20 cellular contexts compared by ENCODE assay signal in the genomic region with DNA sequence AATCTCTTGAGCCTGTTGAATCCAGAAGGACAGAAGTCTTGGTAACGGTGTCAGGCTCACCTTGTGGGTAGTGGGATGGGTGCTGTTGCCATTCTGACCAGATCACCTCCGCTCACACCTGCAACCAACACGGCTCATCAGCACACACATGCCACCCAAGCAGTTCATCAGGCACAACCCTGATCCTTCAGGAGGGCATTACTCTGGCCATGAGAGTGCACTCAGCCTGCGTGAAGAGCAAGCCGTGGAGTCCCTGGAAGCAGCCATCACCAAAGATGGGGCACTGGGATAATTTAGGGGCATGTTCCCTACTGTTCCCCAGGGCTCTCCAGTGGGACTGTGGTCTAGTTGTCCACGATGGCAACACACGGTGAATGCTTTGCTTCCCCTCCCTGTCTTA.
DNase-seq lines count a peak whose midpoint lies in the region; ATAC-seq, FAIRE-seq and TF ChIP-seq lines count a peak whose summit lies in the region.
"Had no signal": no experiment of that assay in that cellular context is flagged by ENCODE, and none has a peak within 500 bp of the region (broad histone marks: within the 10 kb centered on the region; RNA-seq: fewer than 3 reads in every experiment).

No MANE protein-coding gene starts in this region.

- no peak for TF ChIP-seq CTCF in VCaP (conservative IDR thresholded peaks at IDR 0.05)
- no peak for TF ChIP-seq CTCF in endothelial cell of umbilical vein (IDR thresholded peaks at IDR 0.05; ENCODE audit: extremely low read depth in 1 of 2, insufficient read depth in 1 of 2, low read depth in 1 of 2, low read length in 2 of 2)
- TF ChIP-seq CTCF in neural progenitor cell (IDR thresholded peaks at IDR 0.05), result no peak

- H3K36me3 Mint-ChIP-seq in neural progenitor cell, result no peaks in the 10 kb centered on the region
- H3K36me3 Mint-ChIP-seq: CD4-positive, alpha-beta memory T cell had no signal

- no peaks in the 10 kb centered on the region for H3K9me1 ChIP-seq in endothelial cell of umbilical vein (replicated peaks; ENCODE audit: control insufficient read depth, extremely low read depth, insufficient read depth, low read length)

- H3K4me1 Mint-ChIP-seq in neural progenitor cell, result peaks cover 19% of the 10 kb centered on the region

- POLR2A ChIA-PET in endothelial cell of umbilical vein (lab: Charles Lee), result no interaction called here

- BruUV-seq in endothelial cell of umbilical vein (replicated peaks; lab: Mats Ljungman, UMichigan), result no TSS peak

- H2AFZ ChIP-seq in endothelial cell of umbilical vein (ENCODE audit: low read depth, low read length) (no peak overlapping the region), neural progenitor cell (replicated peaks) (no peak overlapping the region)

- H3K4me3 ChIP-seq in endothelial cell of umbilical vein (replicated peaks in 1 of 3; ENCODE audit: insufficient read depth in 1 of 3, low read depth in 1 of 3, low read length in 3 of 3) (no peak overlapping the region), neural progenitor cell (no peak overlapping the region)
- H3K4me3 ChIP-seq: GM23338 had no signal

- H3K27me3 ChIP-seq in endothelial cell of umbilical vein (ENCODE audit: control insufficient read depth in 2 of 2, insufficient read depth in 2 of 2, low read length in 2 of 2), result no peaks in the 10 kb centered on the region
- H3K27me3 ChIP-seq in neural progenitor cell, result no peaks in the 10 kb centered on the region

- no peaks in the 10 kb centered on the region for H3K36me3 ChIP-seq in endothelial cell of umbilical vein (ENCODE audit: control insufficient read depth in 2 of 2, extremely low read depth in 1 of 2, insufficient read depth in 2 of 2, low read length in 2 of 2)
- no peaks in the 10 kb centered on the region for H3K36me3 ChIP-seq in neural progenitor cell

- no peak overlapping the region for H3K9ac ChIP-seq in endothelial cell of umbilical vein (replicated peaks; ENCODE audit: extremely low read depth, insufficient read depth, low read length)
- no peak overlapping the region for H3K9ac ChIP-seq in neural progenitor cell

- no peak overlapping the region for H3K4me3 Mint-ChIP-seq in neural progenitor cell
- H3K4me3 Mint-ChIP-seq: CD4-positive, alpha-beta memory T cell; GM23338; HFFc6 had no signal

- H3K27ac Mint-ChIP-seq in neural progenitor cell, result peak overlapping the region; percentile 57
- H3K27ac Mint-ChIP-seq: GM23338, HFFc6 had no signal

- H3K79me2 ChIP-seq in endothelial cell of umbilical vein (ENCODE audit: control insufficient read depth, insufficient read depth, low read length), result no peaks in the 10 kb centered on the region
- H3K79me2 ChIP-seq in neural progenitor cell (ENCODE audit: low read depth), result no peaks in the 10 kb centered on the region

- H3K27ac ChIP-seq in VCaP, result peak overlapping the region; percentile 70; the same call in 1 of the 2 replicates
- H3K27ac ChIP-seq in endothelial cell of umbilical vein (ENCODE audit: insufficient read depth, low read depth, low read length), result no peak overlapping the region
- H3K27ac ChIP-seq in neural progenitor cell, result no peak overlapping the region
- H3K27ac ChIP-seq: C4-2B had no signal

- H3K4me1 ChIP-seq in endothelial cell of umbilical vein (ENCODE audit: control insufficient read depth, extremely low read depth, insufficient read depth, low read length) (peaks cover 8% of the 10 kb centered on the region), neural progenitor cell (no peaks in the 10 kb centered on the region)

- DNase-seq in endothelial cell of umbilical vein (ENCODE audit: low read depth, low spot score) (no peak), neural progenitor cell (ENCODE audit: low spot score) (no peak), pons (ENCODE audit: low spot score) (no peak)
- no peak for DNase-seq in stimulated activated naive CD4-positive, alpha-beta T cell treated with Interleukin-2 at 50 U/mL for 16 hours (lab: John Stamatoyannopoulos, UW)
- DNase-seq: ACHN; AML-193; Calu3; CD4-positive, alpha-beta memory T cell; DMS79 treated with DMSO at 0.1 percent for 48 hours; GF-D8; H7; HFFc6 had no signal

- TF ChIP-seq POLR2A in endothelial cell of umbilical vein (IDR thresholded peaks at IDR 0.05; ENCODE audit: low read depth, low read length), result no peak

- H3K9me3 ChIP-seq in endothelial cell of umbilical vein (replicated peaks; ENCODE audit: control insufficient read depth, insufficient read depth, low read length) (no peaks in the 10 kb centered on the region), neural progenitor cell (ENCODE audit: low read depth) (no peaks in the 10 kb centered on the region)

- peaks cover 14% of the 10 kb centered on the region for H3K27me3 Mint-ChIP-seq in neural progenitor cell (ENCODE audit: insufficient read depth, low read depth)

- ATAC-seq in HG02610 (IDR thresholded peaks at IDR 0.05; ENCODE audit: unreplicated experiment) (no peak), SK-N-SH treated with all-trans-retinoic acid at 6 μM for 48 hours (no peak)
- ATAC-seq: HCT116 had no signal

- no peaks in the 10 kb centered on the region for H3F3A ChIP-seq in neural progenitor cell (ENCODE audit: low read depth)

- intact Hi-C loops in endothelial cell of umbilical vein (cut with micrococcal nuclease), result no loop called here

- CTCF ChIA-PET in endothelial cell of umbilical vein (lab: Charles Lee), result interaction anchor here (1.0 kb wide), 1 partner anchor 62 kb away, joined by 3 read pairs; no protein-coding TSS in a partner anchor

- H4K20me1 ChIP-seq in endothelial cell of umbilical vein (replicated peaks; ENCODE audit: control insufficient read depth, extremely low read depth, insufficient read depth, low read length) (no peaks in the 10 kb centered on the region), neural progenitor cell (ENCODE audit: low read depth) (no peaks in the 10 kb centered on the region)

- no peak for FAIRE-seq in endothelial cell of umbilical vein (lab: Jason Lieb, UNC)
- FAIRE-seq: A204.1, HepG2 had no signal

- dilution Hi-C loops in endothelial cell of umbilical vein (cut with MboI; ENCODE audit: extremely low pct_ligation_motif_present, low sequenced_read_pairs), result no loop called here

- H3K4me2 ChIP-seq in endothelial cell of umbilical vein (ENCODE audit: insufficient read depth, low read length), result peak overlapping the region; percentile 56
- no peak overlapping the region for H3K4me2 ChIP-seq in neural progenitor cell
- H3K4me2 ChIP-seq: GM23338 had no signal

- peaks cover 2% of the 10 kb centered on the region for H3K9me3 Mint-ChIP-seq in neural progenitor cell

TF ChIP-seq in endothelial cell of umbilical vein, 7 proteins besides CTCF, POLR2A, EP300 and RAD21:
- TF ChIP-seq POLR2AphosphoS5 (IDR thresholded peaks at IDR 0.05; ENCODE audit: insufficient read depth, low read depth, low read length) (no peak), MAX (IDR thresholded peaks at IDR 0.05; ENCODE audit: insufficient read depth, insufficient read length) (no peak), GATA2 (IDR thresholded peaks at IDR 0.05; ENCODE audit: insufficient read depth, insufficient read length, low read depth, low read length) (no peak), FOS (IDR thresholded peaks at IDR 0.05; ENCODE audit: borderline replicate concordance, insufficient read depth, low read length) (no peak), JUN (IDR thresholded peaks at IDR 0.05; ENCODE audit: borderline replicate concordance, insufficient read depth, insufficient read length, low read depth) (no peak), EZH2 (IDR thresholded peaks at IDR 0.05; ENCODE audit: borderline replicate concordance, low read depth, low read length, severe bottlenecking) (no peak), MYC (IDR thresholded peaks at IDR 0.05; ENCODE audit: low read depth, low read length) (no peak)

TF ChIP-seq in SK-N-SH treated with all-trans-retinoic acid at 6 μM for 48 hours, 23 proteins besides CTCF, POLR2A, EP300 and RAD21 (continues in another document):
- TF ChIP-seq ZFP3 (CRISPR knock-in tag; IDR thresholded peaks at IDR 0.05) (no peak), ZFP30 (CRISPR knock-in tag; IDR thresholded peaks at IDR 0.05) (no peak), POU6F1 (CRISPR knock-in tag; IDR thresholded peaks at IDR 0.05; ENCODE audit: borderline replicate concordance, low read depth) (no peak), TOX (CRISPR knock-in tag; IDR thresholded peaks at IDR 0.05; ENCODE audit: borderline replicate concordance) (no peak), ARNTL (CRISPR knock-in tag; IDR thresholded peaks at IDR 0.05; ENCODE audit: borderline replicate concordance, low read depth) (no peak), CSDC2 (CRISPR knock-in tag; IDR thresholded peaks at IDR 0.05) (no peak), TCF4 (CRISPR knock-in tag; IDR thresholded peaks at IDR 0.05; ENCODE audit: borderline replicate concordance) (no peak), ISL1 (CRISPR knock-in tag; IDR thresholded peaks at IDR 0.05) (no peak), ZC3H10 (CRISPR knock-in tag; IDR thresholded peaks at IDR 0.05) (no peak), RARB (CRISPR knock-in tag; IDR thresholded peaks at IDR 0.05) (no peak), ZNF565 (CRISPR knock-in tag; conservative IDR thresholded peaks at IDR 0.05; ENCODE audit: low read depth) (no peak), PPARA (CRISPR knock-in tag; IDR thresholded peaks at IDR 0.05; ENCODE audit: borderline replicate concordance) (no peak)
- TF ChIP-seq, protein P1, sequence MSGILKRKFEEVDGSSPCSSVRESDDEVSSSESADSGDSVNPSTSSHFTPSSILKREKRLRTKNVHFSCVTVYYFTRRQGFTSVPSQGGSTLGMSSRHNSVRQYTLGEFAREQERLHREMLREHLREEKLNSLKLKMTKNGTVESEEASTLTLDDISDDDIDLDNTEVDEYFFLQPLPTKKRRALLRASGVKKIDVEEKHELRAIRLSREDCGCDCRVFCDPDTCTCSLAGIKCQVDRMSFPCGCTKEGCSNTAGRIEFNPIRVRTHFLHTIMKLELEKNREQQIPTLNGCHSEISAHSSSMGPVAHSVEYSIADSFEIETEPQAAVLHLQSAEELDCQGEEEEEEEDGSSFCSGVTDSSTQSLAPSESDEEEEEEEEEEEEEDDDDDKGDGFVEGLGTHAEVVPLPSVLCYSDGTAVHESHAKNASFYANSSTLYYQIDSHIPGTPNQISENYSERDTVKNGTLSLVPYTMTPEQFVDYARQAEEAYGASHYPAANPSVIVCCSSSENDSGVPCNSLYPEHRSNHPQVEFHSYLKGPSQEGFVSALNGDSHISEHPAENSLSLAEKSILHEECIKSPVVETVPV (CRISPR knock-in tag; IDR thresholded peaks at IDR 0.05), result no peak
